8 cellular contexts compared by ENCODE assay signal in genomic region chr21:25790122-25790951, GRCh38. TPM values are rescaled to one million over a fixed set of nuclear protein-coding genes. Genes with fewer than 3 reads are reported as not detected.
DNase-seq lines count a peak whose midpoint lies in the region; ATAC-seq and TF ChIP-seq lines count a peak whose summit lies in the region.

No MANE protein-coding gene starts in this region.

- H3K27me3 ChIP-seq in IMR-90 (ENCODE audit: control insufficient read depth, insufficient read depth, low read length) (peaks cover 4% of the 10 kb centered on the region), colonic mucosa (no peaks in the 10 kb centered on the region), lung (ENCODE audit: control insufficient read depth, insufficient read depth) (no peaks in the 10 kb centered on the region), tibial artery (no peaks in the 10 kb centered on the region)

- no peaks in the 10 kb centered on the region for H3K9me3 ChIP-seq in IMR-90 (ENCODE audit: control insufficient read depth, insufficient read depth, low read length)
- H3K9me3 ChIP-seq in colonic mucosa = no peaks in the 10 kb centered on the region
- no peaks in the 10 kb centered on the region for H3K9me3 ChIP-seq in lung (ENCODE audit: control insufficient read depth in 2 of 2, insufficient read depth in 1 of 2, low read length in 1 of 2)
- H3K9me3 ChIP-seq in tibial artery = no peaks in the 10 kb centered on the region

- H2BK120ac ChIP-seq in IMR-90 (ENCODE audit: low read depth, low read length) = peak overlapping the region; percentile 74

- H2BK5ac ChIP-seq in IMR-90 (ENCODE audit: low read depth, low read length, poor library complexity, severe bottlenecking) = no peak overlapping the region

- POLR2A ChIA-PET in IMR-90 (lab: Charles Lee; ENCODE audit: unreplicated experiment) = no interaction called here

- H3K4ac ChIP-seq in IMR-90 (ENCODE audit: low read depth, low read length) = no peak overlapping the region

- no peak for TF ChIP-seq POLR2A in IMR-90 (IDR thresholded peaks at IDR 0.05; ENCODE audit: low read depth, low read length)

- TF ChIP-seq CTCF in IMR-90 (conservative IDR thresholded peaks at IDR 0.05; ENCODE audit: low read depth, low read length) (peak; percentile 40), colonic mucosa (IDR thresholded peaks at IDR 0.05) (peak; percentile 20), lung (IDR thresholded peaks at IDR 0.05; ENCODE audit: control extremely low read depth, extremely low read depth) (no peak), tibial artery (IDR thresholded peaks at IDR 0.05) (no peak)

- H3K4me3 ChIP-seq in IMR-90 (ENCODE audit: insufficient read depth, low read depth, low read length) = peak overlapping the region; percentile 19; the same call in 1 of the 2 replicates
- H3K4me3 ChIP-seq in colonic mucosa = peak overlapping the region; percentile 20
- no peak overlapping the region for H3K4me3 ChIP-seq in lung
- peak overlapping the region; percentile 29 to 36 for H3K4me3 ChIP-seq in tibial artery

- H2AFZ ChIP-seq in IMR-90 (replicated peaks; ENCODE audit: low read length, poor library complexity) = peak overlapping the region; percentile 90

- 0 out of 3 replicates have a peak overlapping the region, but pooled peaks have one; percentile 1 for H2BK15ac ChIP-seq in IMR-90 (ENCODE audit: low read depth, low read length)

- H3K79me1 ChIP-seq in IMR-90 (ENCODE audit: low read depth in 1 of 2, low read length in 2 of 2) = no peaks in the 10 kb centered on the region

- H4K20me1 ChIP-seq in IMR-90 (ENCODE audit: insufficient read depth, low read length) = no peaks in the 10 kb centered on the region

- no peaks in the 10 kb centered on the region for H3K4me1 ChIP-seq in IMR-90 (ENCODE audit: control insufficient read depth, insufficient read depth, low read length)
- no peaks in the 10 kb centered on the region for H3K4me1 ChIP-seq in colonic mucosa
- H3K4me1 ChIP-seq in lung (ENCODE audit: control insufficient read depth in 2 of 2, insufficient read depth in 2 of 2, low read length in 2 of 2) = no peaks in the 10 kb centered on the region
- H3K4me1 ChIP-seq in tibial artery = peaks cover 0 to 9% (median 2%) of the 10 kb centered on the region in 4 donors

- DNase-seq in DMS153 (lab: John Stamatoyannopoulos, UW) = peak; percentile 51
- DNase-seq in IMR-90 = peak; percentile 41
- DNase-seq in SHP77 treated with DMSO at 0.1 percent for 48 hours (lab: John Stamatoyannopoulos, UW) = peak; percentile 50
- peak; percentile 19 for DNase-seq in colonic mucosa
- no peak for DNase-seq in lung (ENCODE audit: low spot score)
- DNase-seq in tibial artery = no peak
- DNase-seq in NCI-H226 = no peak

- TF ChIP-seq RAD21 in IMR-90 (IDR thresholded peaks at IDR 0.05; ENCODE audit: low read length) = peak; percentile 44

- H3K56ac ChIP-seq in IMR-90 (ENCODE audit: extremely low read depth, insufficient read depth, low read length) = no peak overlapping the region

- H3K18ac ChIP-seq in IMR-90 (ENCODE audit: low read depth, low read length) = peak overlapping the region; percentile 22

- dilution Hi-C loops in IMR-90 (cut with HindIII; ENCODE audit: low sequenced_read_pairs, unreplicated experiment) = no loop called here

- H3K9ac ChIP-seq in IMR-90 (ENCODE audit: low read depth, low read length) (0 out of 2 replicates have a peak overlapping the region, but pooled peaks have one; percentile 3), colonic mucosa (ENCODE audit: low read depth in 2 of 2, low read length in 2 of 2) (peak overlapping the region in 1 of 2 donors; percentile 62)

- H3K23ac ChIP-seq in IMR-90 (ENCODE audit: low read depth, low read length) = peak overlapping the region; percentile 25; the same call in 1 of the 2 replicates

- H3K9me1 ChIP-seq in IMR-90 (ENCODE audit: insufficient read depth, low read length) = no peaks in the 10 kb centered on the region

- in situ Hi-C loops in IMR-90 (cut with MboI; ENCODE audit: low sequenced_read_pairs) = no loop called here

- ATAC-seq in GM19438 (IDR thresholded peaks at IDR 0.05; ENCODE audit: low read depth, unreplicated experiment) (peak; percentile 63), IMR-90 (ENCODE audit: low read depth) (peak; percentile 91), lung (ENCODE audit: insufficient read depth, low FRiP score) (peak; percentile 19)

- H3K4me2 ChIP-seq in IMR-90 (ENCODE audit: low read depth, low read length) = peak overlapping the region; percentile 75

- H3K36me3 ChIP-seq in IMR-90 (ENCODE audit: control insufficient read depth, insufficient read depth, low read length) (no peaks in the 10 kb centered on the region), colonic mucosa (no peaks in the 10 kb centered on the region), lung (ENCODE audit: control insufficient read depth in 2 of 2, insufficient read depth in 2 of 2, low read length in 2 of 2) (no peaks in the 10 kb centered on the region), tibial artery (no peaks in the 10 kb centered on the region)

- no peak overlapping the region for H2AK9ac ChIP-seq in IMR-90 (replicated peaks; ENCODE audit: low read depth, low read length, poor library complexity)

- WGBS in IMR-90 (ENCODE audit: extremely low coverage in 2 of 2, insufficient read length in 1 of 2), 2 experiments = no CpG with 5 or more reads among the region's 7 CpGs
- 12 to 22% methylated on average over 7 of the region's 7 CpGs for WGBS in lung, 2 donors

- peak overlapping the region; percentile 59 to 92 for H4K8ac ChIP-seq in IMR-90 (ENCODE audit: low read depth in 2 of 2, low read length in 2 of 2)

- H2AK5ac ChIP-seq in IMR-90 (ENCODE audit: low read depth, low read length) = no peak overlapping the region

- BruUV-seq in IMR-90 (replicated peaks; lab: Mats Ljungman, UMichigan) = no TSS peak

- no peak overlapping the region; the same call in 1 of the 2 replicates for H2BK20ac ChIP-seq in IMR-90 (ENCODE audit: low read depth, low read length)

- intact Hi-C loops in IMR-90 (cut with micrococcal nuclease) (loop anchor here (5.0 kb wide), 1 partner anchor 927 kb away; no protein-coding TSS in a partner anchor), colonic mucosa (cut with DNase I) (no loop called here), tibial artery (cut with DNase I; ENCODE audit: low total_unique reads) (no loop called here)

- H3K14ac ChIP-seq in IMR-90 (replicated peaks; ENCODE audit: low read depth, low read length) = no peak overlapping the region; the same call in 1 of the 2 replicates

- H4K91ac ChIP-seq in IMR-90 (ENCODE audit: insufficient read depth, low read depth, low read length) = peak overlapping the region; percentile 19; the same call in 1 of the 2 replicates

- peak overlapping the region; percentile 31 for H4K5ac ChIP-seq in IMR-90 (ENCODE audit: low read depth, low read length)

- H3K27ac ChIP-seq in IMR-90 (ENCODE audit: insufficient read depth, low read length) (peak overlapping the region; percentile 24; the same call in 1 of the 2 replicates), colonic mucosa (no peak overlapping the region), lung (ENCODE audit: low read depth in 1 of 2, low read length in 1 of 2) (no peak overlapping the region), tibial artery (no peak overlapping the region)

- CTCF ChIA-PET in IMR-90 (lab: Yijun Ruan, JAX) = no interaction called here

TF ChIP-seq in IMR-90, 13 proteins besides CTCF, POLR2A, EP300 and RAD21:
- 0 out of 2 replicates have a peak, but pooled peaks have one; percentile 38 for TF ChIP-seq NFE2L2 (IDR thresholded peaks at IDR 0.05; ENCODE audit: low read depth, low read length)
- peak; percentile 34; the same call in 1 of the 2 replicates for TF ChIP-seq MAFK (IDR thresholded peaks at IDR 0.05; ENCODE audit: low read depth, low read length)
- no peak for TF ChIP-seq CHD1 (IDR thresholded peaks at IDR 0.05; ENCODE audit: low read depth, low read length)
- TF ChIP-seq SMC3 (IDR thresholded peaks at IDR 0.05; ENCODE audit: low read depth, low read length) = 0 out of 2 replicates have a peak, but pooled peaks have one; percentile 6

RNA-seq across cellular contexts. Expression of gene GABPA, which starts 55.6 kb away (rescaled TPM):
- total RNA-seq in IMR-90 (2012; rRNA removed) = 17.0 and 26.4 TPM in 2 replicates
- 7.3 and 9.0 TPM in 2 replicates for polyA plus RNA-seq in IMR-90 (2012; rRNA removed)
- polyA plus RNA-seq in IMR-90 (2012; cell fraction: cytosol; rRNA removed) = 1.0 and 1.3 TPM in 2 replicates
- 0.71 and 8.4 TPM in 2 replicates for polyA plus RNA-seq in IMR-90 (2012; cell fraction: nucleus; rRNA removed; ENCODE audit: low replicate concordance)
- 10 to 100 TPM; 23.8 to 24.9 TPM for total RNA-seq in colonic mucosa
- total RNA-seq in lung = 10 to 100 TPM; 15.6 to 43.6 TPM
- polyA plus RNA-seq in lung = 1 to 10 TPM; 7.2 to 8.9 TPM

RNA-seq across cellular contexts. Expression of gene ATP5PF, which starts 55.6 kb away (rescaled TPM):
- 74.7 and 76.0 TPM in 2 replicates for total RNA-seq in IMR-90 (2012; rRNA removed)
- polyA plus RNA-seq in IMR-90 (2012; rRNA removed) = 190 TPM in 2 replicates
- 78.8 and 87.5 TPM in 2 replicates for polyA plus RNA-seq in IMR-90 (2012; cell fraction: cytosol; rRNA removed)
- 11.2 and 54.5 TPM in 2 replicates for polyA plus RNA-seq in IMR-90 (2012; cell fraction: nucleus; rRNA removed; ENCODE audit: low replicate concordance)
- total RNA-seq in colonic mucosa = 100 to 1,000 TPM; 186 to 242 TPM
- total RNA-seq in lung = 10 to 100 TPM; 72.8 to 80.3 TPM
- polyA plus RNA-seq in lung = 100 to 1,000 TPM; 185 to 289 TPM

Comparison
In these comparisons a context has a peak if more than half of its experiments do, and no peak if none do; other contexts are left out.
1. DNase-seq: peak in DMS153 (single experiment), IMR-90 (single experiment), SHP77 treated with DMSO at 0.1 percent for 48 hours (single experiment) and colonic mucosa (single experiment); none in lung (single experiment), tibial artery (0 of 2) and NCI-H226 (single experiment).
2. ATAC-seq: peak in every context shown above with its lines; median percentile 91 in IMR-90; 63 in GM19438; 19 in lung.
3. CTCF ChIP-seq: peak in IMR-90 (single experiment) and colonic mucosa (single experiment); none in lung (single experiment) and tibial artery (0 of 2).